Comparison of ENCODE assay signal across 11 cellular contexts in genomic region chr2:4951368-4951767, GRCh38.
"Had no signal": no experiment of that assay in that cellular context is flagged by ENCODE, and none has a peak within 500 bp of the region (broad histone marks: within the 10 kb centered on the region; RNA-seq: fewer than 3 reads in every experiment).

No MANE protein-coding gene starts in this region.

- H3K9ac ChIP-seq: GM23248 had no signal

- ATAC-seq: GM23338, HCT116 had no signal

- H3K27ac ChIP-seq: GM23248 had no signal

- DNase-seq: GM23248, GOT3, H7, H9, HCEC 1CT, HFFc6 had no signal

- FAIRE-seq: H1, H54 had no signal

- H3K4me2 ChIP-seq: GM23338 had no signal

- H3K9me3 ChIP-seq: HAP-1 had no signal

- H3K4me3 ChIP-seq: GM23248, GM23338, HAP-1 had no signal

- H2AFZ ChIP-seq: GM23248, GM23338 had no signal

- H3K36me3 ChIP-seq: HAP-1 had no signal

- H3K4me1 ChIP-seq: HAP-1 had no signal
